20 cellular contexts compared by ENCODE assay signal in genomic region chr6:56767892-56768531, GRCh38.
DNase-seq lines count a peak whose midpoint lies in the region; ATAC-seq, FAIRE-seq and TF ChIP-seq lines count a peak whose summit lies in the region.
"Had no signal": no experiment of that assay in that cellular context is flagged by ENCODE, and none has a peak within 500 bp of the region (broad histone marks: within the 10 kb centered on the region; RNA-seq: fewer than 3 reads in every experiment).

No MANE protein-coding gene starts in this region.

- no peaks in the 10 kb centered on the region for H3K9me3 Mint-ChIP-seq in activated naive CD4-positive, alpha-beta T cell treated with anti-CD3 and anti-CD28 coated beads, Interleukin-2, amount 10 ng/mL, durations not matched to agents 7 days and 5 days
- H3K9me3 Mint-ChIP-seq: activated naive CD8-positive, alpha-beta T cell treated with anti-CD3 and anti-CD28 coated beads, Interleukin-2, amount 10 ng/mL, durations not matched to agents 7 days and 5 days had no signal

- H3K79me2 ChIP-seq in HepG2 (ENCODE audit: insufficient read depth, low read length), result no peaks in the 10 kb centered on the region

- no peak overlapping the region for H2AFZ ChIP-seq in HepG2 (ENCODE audit: low read length)

- no peaks in the 10 kb centered on the region for H3K36me3 ChIP-seq in HepG2 (replicated peaks in 1 of 2; ENCODE audit: control insufficient read depth in 1 of 2, insufficient read depth in 2 of 2, low read length in 2 of 2)
- no peaks in the 10 kb centered on the region for H3K36me3 ChIP-seq in right lobe of liver
- H3K36me3 ChIP-seq in thoracic aorta, result no peaks in the 10 kb centered on the region
- H3K36me3 ChIP-seq: upper lobe of right lung had no signal

- H3K4me3 ChIP-seq in HepG2 (replicated peaks in 1 of 3; ENCODE audit: insufficient read depth in 1 of 3, low read depth in 2 of 3, low read length in 3 of 3) (no peak overlapping the region), right lobe of liver (no peak overlapping the region), fibroblast of pulmonary artery (replicated peaks; ENCODE audit: low read depth, low read length) (no peak overlapping the region), thoracic aorta (no peak overlapping the region)
- H3K4me3 ChIP-seq: coronary artery, upper lobe of right lung had no signal

- H3K4me2 ChIP-seq in HepG2 (ENCODE audit: low read depth, low read length), result no peak overlapping the region

- no peak for FAIRE-seq in HepG2 (lab: Jason Lieb, UNC)
- FAIRE-seq: GM12892 had no signal

- TF ChIP-seq EP300 in HepG2 (IDR thresholded peaks at IDR 0.05; ENCODE audit: low read depth in 2 of 2, low read length in 2 of 2), result no peak
- TF ChIP-seq EP300 in HepG2 (CRISPR knock-in tag; IDR thresholded peaks at IDR 0.05; ENCODE audit: borderline replicate concordance), result no peak

- CTCF ChIA-PET in HepG2 (lab: Yijun Ruan, JAX; ENCODE audit: low intra/inter-chr PET ratio, low total read pairs), result no interaction called here
- CTCF ChIA-PET in activated naive CD4-positive, alpha-beta T cell treated with anti-CD3 and anti-CD28 coated beads, Interleukin-2, amount 10 ng/mL, durations not matched to agents 7 days and 5 days (lab: Charles Lee), result no interaction called here

- H3K4me1 ChIP-seq in HepG2 (ENCODE audit: insufficient read depth, low read length) (peaks cover 12% of the 10 kb centered on the region), right lobe of liver (peaks cover 0 to 6% (median 3%) of the 10 kb centered on the region in 4 donors), thoracic aorta (ENCODE audit: control insufficient read depth in 1 of 2, low read depth in 2 of 2) (peaks cover 57 to 93% of the 10 kb centered on the region in 2 donors)

- H4K20me1 ChIP-seq in HepG2 (ENCODE audit: insufficient read depth, low read length), result no peaks in the 10 kb centered on the region

- H3K27me3 ChIP-seq in HepG2 (ENCODE audit: control insufficient read depth in 1 of 2, insufficient read depth in 2 of 2, low read length in 2 of 2) (no peaks in the 10 kb centered on the region), right lobe of liver (no peaks in the 10 kb centered on the region), thoracic aorta (replicated peaks; ENCODE audit: insufficient read depth) (no peaks in the 10 kb centered on the region)
- H3K27me3 ChIP-seq: upper lobe of right lung had no signal

- H3K27ac Mint-ChIP-seq in activated naive CD4-positive, alpha-beta T cell treated with anti-CD3 and anti-CD28 coated beads, Interleukin-2, amount 10 ng/mL, durations not matched to agents 7 days and 5 days, result no peak overlapping the region
- H3K27ac Mint-ChIP-seq: activated naive CD8-positive, alpha-beta T cell treated with anti-CD3 and anti-CD28 coated beads, Interleukin-2, amount 10 ng/mL, durations not matched to agents 7 days and 5 days; immature natural killer cell; progenitor cell of endocrine pancreas had no signal

- no peaks in the 10 kb centered on the region for H3K4me1 Mint-ChIP-seq in activated naive CD4-positive, alpha-beta T cell treated with anti-CD3 and anti-CD28 coated beads, Interleukin-2, amount 10 ng/mL, durations not matched to agents 7 days and 5 days
- H3K4me1 Mint-ChIP-seq: activated naive CD8-positive, alpha-beta T cell treated with anti-CD3 and anti-CD28 coated beads, Interleukin-2, amount 10 ng/mL, durations not matched to agents 7 days and 5 days; immature natural killer cell had no signal

- H3K9me3 ChIP-seq in HepG2 (ENCODE audit: low read length) (no peaks in the 10 kb centered on the region), right lobe of liver (no peaks in the 10 kb centered on the region), thoracic aorta (no peaks in the 10 kb centered on the region)
- H3K9me3 ChIP-seq: upper lobe of right lung had no signal

- WGBS in HepG2 (ENCODE audit: low lambda C conversion rate), result 46% methylated on average over 4 of the region's 4 CpGs
- WGBS in right lobe of liver (ENCODE audit: insufficient coverage, low coverage, low lambda C conversion rate, missing lambda C conversion rate), result 80% methylated on average over 4 of the region's 4 CpGs

- no peak for TF ChIP-seq CTCF in HepG2 (CRISPR knock-in tag; IDR thresholded peaks at IDR 0.05)
- peak in 1 of 4 donors; percentile 10 for TF ChIP-seq CTCF in right lobe of liver (IDR thresholded peaks at IDR 0.05)
- peak; percentile 19 for TF ChIP-seq CTCF in fibroblast of pulmonary artery (IDR thresholded peaks at IDR 0.05; ENCODE audit: low read length, missing control alignments)
- TF ChIP-seq CTCF in thoracic aorta (IDR thresholded peaks at IDR 0.05), result no peak

- ATAC-seq in HepG2 (no peak), right lobe of liver (no peak), thoracic aorta (ENCODE audit: insufficient number of reproducible peaks, low FRiP score, low read depth) (no peak), GM19397 (IDR thresholded peaks at IDR 0.05; ENCODE audit: unreplicated experiment) (no peak)
- ATAC-seq: activated CD4-positive, CD25-positive, alpha-beta regulatory T cell treated with anti-CD3 and anti-CD28 coated beads, Interleukin-2, amount 50 U/mL, for 24 hours; upper lobe of right lung had no signal

- POLR2A ChIA-PET in HepG2 (lab: Yijun Ruan, JAX), result no interaction called here

- H3K27ac ChIP-seq in HepG2 (ENCODE audit: extremely low read length, insufficient read depth, low read length), result no peak overlapping the region
- no peak overlapping the region for H3K27ac ChIP-seq in right lobe of liver
- H3K27ac ChIP-seq in thoracic aorta, result peak overlapping the region; percentile 12 to 55
- H3K27ac ChIP-seq: upper lobe of right lung had no signal

- no peak for TF ChIP-seq RAD21 in HepG2 (CRISPR knock-in tag; IDR thresholded peaks at IDR 0.05)

- H3K4me3 Mint-ChIP-seq in activated naive CD4-positive, alpha-beta T cell treated with anti-CD3 and anti-CD28 coated beads, Interleukin-2, amount 10 ng/mL, durations not matched to agents 7 days and 5 days, result no peak overlapping the region
- H3K4me3 Mint-ChIP-seq: activated naive CD8-positive, alpha-beta T cell treated with anti-CD3 and anti-CD28 coated beads, Interleukin-2, amount 10 ng/mL, durations not matched to agents 7 days and 5 days; immature natural killer cell had no signal

- H3K36me3 Mint-ChIP-seq in activated naive CD4-positive, alpha-beta T cell treated with anti-CD3 and anti-CD28 coated beads, Interleukin-2, amount 10 ng/mL, durations not matched to agents 7 days and 5 days, result no peaks in the 10 kb centered on the region
- H3K36me3 Mint-ChIP-seq: activated naive CD8-positive, alpha-beta T cell treated with anti-CD3 and anti-CD28 coated beads, Interleukin-2, amount 10 ng/mL, durations not matched to agents 7 days and 5 days; immature natural killer cell had no signal

- no peak overlapping the region for H3K9ac ChIP-seq in HepG2 (ENCODE audit: insufficient read depth, low read depth, low read length)

- DNase-seq in HepG2 (ENCODE audit: low spot score), result no peak
- no peak for DNase-seq in right lobe of liver
- DNase-seq in SK-MEL-5 (ENCODE audit: low read depth, low spot score), result peak; percentile 56
- peak; percentile 31 for DNase-seq in fibroblast of pulmonary artery (ENCODE audit: low read depth)
- no peak for DNase-seq in thoracic aorta (ENCODE audit: low spot score)
- DNase-seq in activated naive CD4-positive, alpha-beta T cell treated with anti-CD3 and anti-CD28 coated beads, Interleukin-2, amount 10 ng/mL, durations not matched to agents 7 days and 5 days, result no peak
- no peak for DNase-seq in anterior cingulate cortex (lab: John Stamatoyannopoulos, UW)
- DNase-seq: activated naive CD8-positive, alpha-beta T cell treated with anti-CD3 and anti-CD28 coated beads, Interleukin-2, amount 10 ng/mL, durations not matched to agents 7 days and 5 days; DMS79; immature natural killer cell; KG1; NCI-H2029 treated with DMSO at 0.1 percent for 48 hours; NCI-H774; stimulated activated CD4-positive, alpha-beta T cell treated with anti-CD3 and anti-CD28 coated beads, Interleukin-1b, Interleukin-23, amount 100 ng/mL, for 48 hours; upper lobe of right lung had no signal

- peaks cover 3% of the 10 kb centered on the region for H3K27me3 Mint-ChIP-seq in activated naive CD4-positive, alpha-beta T cell treated with anti-CD3 and anti-CD28 coated beads, Interleukin-2, amount 10 ng/mL, durations not matched to agents 7 days and 5 days
- H3K27me3 Mint-ChIP-seq: progenitor cell of endocrine pancreas had no signal

- TF ChIP-seq POLR2A in HepG2 (IDR thresholded peaks at IDR 0.05; ENCODE audit: insufficient read depth in 1 of 2, low read depth in 2 of 2, low read length in 2 of 2), result no peak
- no peak for TF ChIP-seq POLR2A in right lobe of liver (IDR thresholded peaks at IDR 0.05)

- in situ Hi-C loops in HepG2 (cut with HindIII; ENCODE audit: extremely low pct_ligation_motif_present, low pct_unique_long_range_greater_than_20kb) (no loop called here), SK-MEL-5 (cut with HindIII; ENCODE audit: low pct_unique_long_range_greater_than_20kb, low sequenced_read_pairs) (no loop called here)

- intact Hi-C loops in HepG2 (cut with micrococcal nuclease; ENCODE audit: unreplicated experiment), result loop anchor here (5.0 kb wide), 1 partner anchor 74 kb away; no protein-coding TSS in a partner anchor
- intact Hi-C loops in right lobe of liver (cut with DNase I), result loop anchor here in 1 of 2 donors (10.0 kb wide), 1 partner anchor 133 kb away; no protein-coding TSS in a partner anchor

- no TSS peak for BruUV-seq in HepG2 (replicated peaks; lab: Mats Ljungman, UMichigan)

TF ChIP-seq in HepG2, 621 proteins besides CTCF, POLR2A, EP300 and RAD21:
- TF ChIP-seq ZNF34 (CRISPR knock-in tag; IDR thresholded peaks at IDR 0.05; ENCODE audit: borderline replicate concordance) (no peak), STAG1 (CRISPR knock-in tag; IDR thresholded peaks at IDR 0.05) (peak; percentile 20), KDM5B (CRISPR knock-in tag; IDR thresholded peaks at IDR 0.05; ENCODE audit: borderline replicate concordance) (no peak)
TF ChIP-seq in HepG2: peak in this region for 1.

Comparison
In these comparisons a context has a peak if more than half of its experiments do, and no peak if none do; other contexts are left out.
1. DNase-seq: peak in SK-MEL-5 (single experiment) and fibroblast of pulmonary artery (single experiment); none in HepG2 (single experiment), right lobe of liver (0 of 3), thoracic aorta (single experiment), activated naive CD4-positive, alpha-beta T cell treated with anti-CD3 and anti-CD28 coated beads, Interleukin-2, amount 10 ng/mL, durations not matched to agents 7 days and 5 days (single experiment) and anterior cingulate cortex (0 of 58).
2. H3K27ac ChIP-seq: peak in thoracic aorta (2 of 2); none in HepG2 (single experiment) and right lobe of liver (0 of 3).